ENCODE assay signal across 1 cellular context in genomic region chr3:123424999-123425386, GRCh38.
TF ChIP-seq lines count a peak whose summit lies in the region.

No MANE protein-coding gene starts in this region.

TF ChIP-seq in HepG2, 621 proteins besides CTCF, POLR2A, EP300 and RAD21 (continued from another document):
- TF ChIP-seq HINFP (CRISPR knock-in tag; IDR thresholded peaks at IDR 0.05; ENCODE audit: low read depth) (no peak), MXD4 (CRISPR knock-in tag; IDR thresholded peaks at IDR 0.05) (no peak), ZNF414 (CRISPR knock-in tag; IDR thresholded peaks at IDR 0.05) (no peak), ZNF747 (CRISPR knock-in tag; IDR thresholded peaks at IDR 0.05; ENCODE audit: borderline replicate concordance) (no peak), CREB1 (IDR thresholded peaks at IDR 0.05) (no peak), CREB1 (CRISPR knock-in tag; IDR thresholded peaks at IDR 0.05) (no peak)
